1 cellular context compared by ENCODE assay signal in genomic region chr11:43547900-43548381, GRCh38.
TF ChIP-seq lines count a peak whose summit lies in the region.

No MANE protein-coding gene starts in this region.

TF ChIP-seq in K562, 482 proteins besides CTCF, POLR2A, EP300 and RAD21 (continued from another document and continues in another):
- TF ChIP-seq GTF2B (IDR thresholded peaks at IDR 0.05; ENCODE audit: extremely low read depth, insufficient read length): no peak
- TF ChIP-seq ZNF511 (CRISPR knock-in tag; IDR thresholded peaks at IDR 0.05): peak; percentile 94
- TF ChIP-seq MLX (CRISPR knock-in tag; conservative IDR thresholded peaks at IDR 0.05): 0 out of 4 replicates have a peak, but pooled peaks of 1 of the 2 experiments have one; percentile 78
- no peak for TF ChIP-seq PKNOX1 (IDR thresholded peaks at IDR 0.05)
- peak; percentile 88 for TF ChIP-seq MAX (CRISPR knock-in tag; IDR thresholded peaks at IDR 0.05)
- TF ChIP-seq ZNF740 (CRISPR knock-in tag; IDR thresholded peaks at IDR 0.05): no peak
- no peak for TF ChIP-seq ZNF740 (tag; IDR thresholded peaks at IDR 0.05)
- TF ChIP-seq CLOCK (CRISPR knock-in tag; IDR thresholded peaks at IDR 0.05; ENCODE audit: borderline replicate concordance): peak; percentile 92; the same call in 1 of the 2 replicates
- no peak for TF ChIP-seq SIN3A (IDR thresholded peaks at IDR 0.05; ENCODE audit: borderline replicate concordance in 2 of 2, control insufficient read depth in 1 of 2, low read depth in 2 of 2, low read length in 2 of 2)
- no peak for TF ChIP-seq ZNF12 (CRISPR knock-in tag; IDR thresholded peaks at IDR 0.05)
- TF ChIP-seq RAD51 (IDR thresholded peaks at IDR 0.05; ENCODE audit: borderline replicate concordance, low read depth): peak; percentile 59; the same call in 1 of the 2 replicates
- no peak for TF ChIP-seq NCOA4 (IDR thresholded peaks at IDR 0.05; ENCODE audit: partially characterized antibody)
- TF ChIP-seq ARID2 (IDR thresholded peaks at IDR 0.05): no peak
- TF ChIP-seq ZNF174 (CRISPR knock-in tag; IDR thresholded peaks at IDR 0.05): no peak
- no peak for TF ChIP-seq STAT5A (IDR thresholded peaks at IDR 0.05; ENCODE audit: borderline replicate concordance, low read length)
- no peak for TF ChIP-seq SAP30 (IDR thresholded peaks at IDR 0.05; ENCODE audit: borderline replicate concordance, insufficient read depth, low read depth, low read length, poor library complexity, severe bottlenecking)
- no peak for TF ChIP-seq DPF2 (IDR thresholded peaks at IDR 0.05)
- no peak for TF ChIP-seq SLC30A9 (CRISPR knock-in tag; IDR thresholded peaks at IDR 0.05)
- TF ChIP-seq RBBP5 (IDR thresholded peaks at IDR 0.05; ENCODE audit: borderline replicate concordance, insufficient read depth, low read length, poor library complexity, severe bottlenecking): no peak
- TF ChIP-seq ZNF316 (IDR thresholded peaks at IDR 0.05): no peak
- TF ChIP-seq MBD2 (IDR thresholded peaks at IDR 0.05; ENCODE audit: borderline replicate concordance, low read depth): no peak
- no peak for TF ChIP-seq NFIC (IDR thresholded peaks at IDR 0.05)
- no peak for TF ChIP-seq ZNF324 (CRISPR knock-in tag; IDR thresholded peaks at IDR 0.05)
- no peak for TF ChIP-seq CUX1 (CRISPR knock-in tag; IDR thresholded peaks at IDR 0.05)
- no peak for TF ChIP-seq PRDM10 (IDR thresholded peaks at IDR 0.05; ENCODE audit: partially characterized antibody)
- no peak for TF ChIP-seq GTF2E2 (tag; IDR thresholded peaks at IDR 0.05)
- TF ChIP-seq TEAD1 (CRISPR knock-in tag; IDR thresholded peaks at IDR 0.05): peak in 1 of 2 experiments; percentile 78; a peak in 1 of 4 replicates
- TF ChIP-seq ZBTB1 (CRISPR knock-in tag; IDR thresholded peaks at IDR 0.05; ENCODE audit: borderline replicate concordance, low read depth): 0 out of 2 replicates have a peak, but pooled peaks have one; percentile 46
- peak; percentile 74 for TF ChIP-seq ZBTB33 (CRISPR knock-in tag; IDR thresholded peaks at IDR 0.05)
- no peak for TF ChIP-seq RBM25 (IDR thresholded peaks at IDR 0.05; ENCODE audit: low read depth, low read length, severe bottlenecking)
- no peak for TF ChIP-seq CSDE1 (IDR thresholded peaks at IDR 0.05)
- no peak for TF ChIP-seq ATF2 (CRISPR knock-in tag; IDR thresholded peaks at IDR 0.05)
- TF ChIP-seq SAFB2 (IDR thresholded peaks at IDR 0.05; ENCODE audit: borderline replicate concordance, low read depth, low read length, severe bottlenecking): no peak
- TF ChIP-seq TCF7 (IDR thresholded peaks at IDR 0.05; ENCODE audit: borderline replicate concordance): no peak
- no peak for TF ChIP-seq RNF219 (CRISPR knock-in tag; IDR thresholded peaks at IDR 0.05)
